Comparison of ENCODE assay signal across 10 cellular contexts in the genomic region with DNA sequence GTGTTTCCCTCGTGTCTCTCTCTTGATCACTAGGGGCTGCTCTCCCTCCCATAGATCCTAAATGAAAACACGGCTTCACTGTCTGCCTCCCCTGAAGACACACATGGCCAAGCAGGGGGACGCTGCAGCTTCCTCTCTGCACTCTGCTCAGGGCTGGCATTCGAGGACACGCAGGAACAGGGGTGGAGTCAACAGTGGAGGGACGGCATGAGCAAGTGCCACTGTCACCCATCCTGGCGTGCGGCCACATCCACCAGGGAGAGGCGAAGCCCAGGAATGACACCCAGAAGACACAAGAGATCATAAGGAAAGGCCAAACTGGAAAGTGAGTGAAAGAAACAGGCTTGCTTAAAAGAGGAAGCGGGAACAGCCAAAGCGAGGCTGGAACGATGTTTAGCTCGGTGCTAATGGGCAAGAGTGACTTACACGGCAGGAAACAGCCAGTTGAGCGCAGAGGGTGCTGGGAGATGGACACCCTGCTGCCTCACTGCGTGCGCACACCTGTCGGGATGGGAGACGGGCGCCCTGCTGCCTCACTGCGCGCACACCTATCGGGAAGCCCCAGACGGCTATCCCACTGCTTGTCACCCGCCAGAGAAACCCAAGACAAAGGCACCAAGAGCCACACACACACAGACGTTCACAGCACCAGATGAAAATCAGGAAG. TPM values are rescaled to one million over a fixed set of nuclear protein-coding genes. Genes with fewer than 3 reads are reported as not detected.
A peak's percentile ranks its signal among the peaks of the same experiment; 100 is the strongest.
DNase-seq lines count a peak whose midpoint lies in the region; ATAC-seq and TF ChIP-seq lines count a peak whose summit lies in the region.
"Had no signal": no experiment of that assay in that cellular context is flagged by ENCODE, and none has a peak within 500 bp of the region (broad histone marks: within the 10 kb centered on the region; RNA-seq: fewer than 3 reads in every experiment).

No MANE protein-coding gene starts in this region.

- DNase-seq in natural killer cell (no peak), SK-N-MC (ENCODE audit: low read depth, low spot score) (no peak), Right ventricle myocardium superior (peak; percentile 70), A172 (ENCODE audit: low spot score) (no peak), osteocyte (ENCODE audit: extremely low spot score, unreplicated experiment) (no peak)
- no peak for DNase-seq in natural killer cell treated with Interleukin-12 subunit alpha and Interleukin-12 subunit beta and Interleukin-15 and Interleukin-18, amount 100 ng/mL, for 72 hours (ENCODE audit: low spot score)
- DNase-seq: small intestine, WERI-Rb-1 had no signal

- H3K4me1 Mint-ChIP-seq in natural killer cell (peaks cover 15 to 31% of the 10 kb centered on the region in 2 donors), osteocyte (ENCODE audit: unreplicated experiment) (peaks cover 30% of the 10 kb centered on the region)
- peaks cover 13 to 24% of the 10 kb centered on the region in 2 donors for H3K4me1 Mint-ChIP-seq in natural killer cell treated with Interleukin-12 subunit alpha and Interleukin-12 subunit beta and Interleukin-15 and Interleukin-18, amount 100 ng/mL, for 72 hours (ENCODE audit: low read depth in 2 of 2)

- ATAC-seq in natural killer cell = no peak
- ATAC-seq in natural killer cell treated with Interleukin-12 subunit alpha and Interleukin-12 subunit beta and Interleukin-15 and Interleukin-18, amount 100 ng/mL, for 72 hours = no peak
- peak; percentile 66 for ATAC-seq in Right ventricle myocardium superior (ENCODE audit: poor library complexity)
- ATAC-seq in HG02610 (IDR thresholded peaks at IDR 0.05; ENCODE audit: unreplicated experiment) = no peak
- no peak for ATAC-seq in HG03196 (IDR thresholded peaks at IDR 0.05; ENCODE audit: unreplicated experiment)

- H3K9me3 ChIP-seq in SK-N-MC (ENCODE audit: low read depth, low read length) = no peaks in the 10 kb centered on the region

- H3K9me3 Mint-ChIP-seq in natural killer cell = no peaks in the 10 kb centered on the region
- H3K9me3 Mint-ChIP-seq in natural killer cell treated with Interleukin-12 subunit alpha and Interleukin-12 subunit beta and Interleukin-15 and Interleukin-18, amount 100 ng/mL, for 72 hours = no peaks in the 10 kb centered on the region
- H3K9me3 Mint-ChIP-seq in osteocyte (ENCODE audit: unreplicated experiment) = no peaks in the 10 kb centered on the region

- no peaks in the 10 kb centered on the region for H3K36me3 Mint-ChIP-seq in natural killer cell
- H3K36me3 Mint-ChIP-seq in natural killer cell treated with Interleukin-12 subunit alpha and Interleukin-12 subunit beta and Interleukin-15 and Interleukin-18, amount 100 ng/mL, for 72 hours = peaks cover 6% of the 10 kb centered on the region
- H3K36me3 Mint-ChIP-seq in osteocyte (ENCODE audit: unreplicated experiment) = peaks cover 35% of the 10 kb centered on the region

- H3K27me3 Mint-ChIP-seq in natural killer cell (ENCODE audit: low read depth in 2 of 2) (no peaks in the 10 kb centered on the region), osteocyte (ENCODE audit: unreplicated experiment) (no peaks in the 10 kb centered on the region)
- no peaks in the 10 kb centered on the region for H3K27me3 Mint-ChIP-seq in natural killer cell treated with Interleukin-12 subunit alpha and Interleukin-12 subunit beta and Interleukin-15 and Interleukin-18, amount 100 ng/mL, for 72 hours

- peak overlapping the region; percentile 42; the same call in 1 of the 2 replicates for H3K27ac ChIP-seq in SK-N-MC
- H3K27ac ChIP-seq: WERI-Rb-1 had no signal

- H3K27ac Mint-ChIP-seq in natural killer cell = peak overlapping the region; percentile 11 to 50
- no peak overlapping the region for H3K27ac Mint-ChIP-seq in natural killer cell treated with Interleukin-12 subunit alpha and Interleukin-12 subunit beta and Interleukin-15 and Interleukin-18, amount 100 ng/mL, for 72 hours
- no peak overlapping the region for H3K27ac Mint-ChIP-seq in osteocyte (ENCODE audit: unreplicated experiment)

- no peak overlapping the region for H3K4me3 ChIP-seq in SK-N-MC

- TF ChIP-seq CTCF in natural killer cell (IDR thresholded peaks at IDR 0.05) = no peak
- TF ChIP-seq CTCF in osteocyte (IDR thresholded peaks at IDR 0.05) = no peak

- H3K36me3 ChIP-seq in SK-N-MC (ENCODE audit: insufficient read depth, low read length) = peaks cover 73% of the 10 kb centered on the region

- H3K9ac ChIP-seq in SK-N-MC (ENCODE audit: insufficient read length) = no peak overlapping the region

- intact Hi-C loops in natural killer cell (cut with micrococcal nuclease) (no loop called here), Right ventricle myocardium superior (cut with DNase I) (no loop called here)

- no peak overlapping the region for H3K4me3 Mint-ChIP-seq in natural killer cell
- H3K4me3 Mint-ChIP-seq in natural killer cell treated with Interleukin-12 subunit alpha and Interleukin-12 subunit beta and Interleukin-15 and Interleukin-18, amount 100 ng/mL, for 72 hours = no peak overlapping the region
- no peak overlapping the region for H3K4me3 Mint-ChIP-seq in osteocyte (ENCODE audit: unreplicated experiment)

RNA-seq across cellular contexts. Expression of gene C1QTNF12, which starts 13.6 kb away (rescaled TPM):
- total RNA-seq in natural killer cell (1 to 10 TPM; 2.6 to 4.1 (median 4.1) TPM), Right ventricle myocardium superior (0.51 TPM), osteocyte (3.6 and 3.8 TPM in 2 replicates)
- 1 to 10 TPM; 5.2 to 5.6 TPM for total RNA-seq in natural killer cell treated with Interleukin-12 subunit alpha and Interleukin-12 subunit beta and Interleukin-15 and Interleukin-18, amount 100 ng/mL, for 72 hours
- not detected in 2 replicates for total RNA-seq in A172 (2014; rRNA removed; shearing (Covaris generic))

RNA-seq across cellular contexts. Expression of gene UBE2J2, which starts 13.6 kb away (rescaled TPM):
- total RNA-seq in natural killer cell (10 to 100 TPM; 66.0 to 84.2 (median 78.1) TPM), Right ventricle myocardium superior (34.7 TPM), osteocyte (58.2 and 65.1 TPM in 2 replicates)
- total RNA-seq in natural killer cell treated with Interleukin-12 subunit alpha and Interleukin-12 subunit beta and Interleukin-15 and Interleukin-18, amount 100 ng/mL, for 72 hours = 100 to 1,000 TPM in 1 of 2 donors, 10 to 100 TPM in 1; 70.6 to 119 TPM
- 26.2 and 38.0 TPM in 2 replicates for total RNA-seq in A172 (2014; rRNA removed; shearing (Covaris generic))

RNA-seq across cellular contexts. Expression of gene SCNN1D, which starts 20.2 kb away (rescaled TPM):
- 10 to 100 TPM in 1 of 3 donors, 1 to 10 TPM in 2; 6.9 to 13.1 (median 9.4) TPM for total RNA-seq in natural killer cell
- 1 to 10 TPM; 1.5 to 3.2 TPM for total RNA-seq in natural killer cell treated with Interleukin-12 subunit alpha and Interleukin-12 subunit beta and Interleukin-15 and Interleukin-18, amount 100 ng/mL, for 72 hours
- 2.6 TPM for total RNA-seq in Right ventricle myocardium superior
- 0.83 and 0.93 TPM in 2 replicates for total RNA-seq in A172 (2014; rRNA removed; shearing (Covaris generic))
- total RNA-seq in osteocyte = 6.2 and 11.0 TPM in 2 replicates

RNA-seq across cellular contexts. Expression of gene B3GALT6, which starts 28.0 kb away (rescaled TPM):
- total RNA-seq in natural killer cell (10 to 100 TPM; 13.7 to 16.5 (median 16.3) TPM), Right ventricle myocardium superior (8.6 TPM), osteocyte (38.6 and 39.8 TPM in 2 replicates)
- 10 to 100 TPM; 23.8 to 28.1 TPM for total RNA-seq in natural killer cell treated with Interleukin-12 subunit alpha and Interleukin-12 subunit beta and Interleukin-15 and Interleukin-18, amount 100 ng/mL, for 72 hours
- total RNA-seq in A172 (2014; rRNA removed; shearing (Covaris generic)) = 30.7 and 38.8 TPM in 2 replicates

RNA-seq across cellular contexts. Expression of gene SDF4, which starts 28.3 kb away (rescaled TPM):
- total RNA-seq in natural killer cell = 100 to 1,000 TPM; 176 to 211 (median 184) TPM
- total RNA-seq in natural killer cell treated with Interleukin-12 subunit alpha and Interleukin-12 subunit beta and Interleukin-15 and Interleukin-18, amount 100 ng/mL, for 72 hours = 100 to 1,000 TPM; 243 to 251 TPM
- total RNA-seq in Right ventricle myocardium superior = 110 TPM
- 93.4 and 109 TPM in 2 replicates for total RNA-seq in A172 (2014; rRNA removed; shearing (Covaris generic))
- total RNA-seq in osteocyte = 196 and 200 TPM in 2 replicates

Comparison
In these comparisons a context has a peak if more than half of its experiments do, and no peak if none do; other contexts are left out.
1. H3K27ac Mint-ChIP-seq: peak in natural killer cell (2 of 2); none in natural killer cell treated with Interleukin-12 subunit alpha and Interleukin-12 subunit beta and Interleukin-15 and Interleukin-18, amount 100 ng/mL, for 72 hours (0 of 2) and osteocyte (single experiment).